In the genomic region with DNA sequence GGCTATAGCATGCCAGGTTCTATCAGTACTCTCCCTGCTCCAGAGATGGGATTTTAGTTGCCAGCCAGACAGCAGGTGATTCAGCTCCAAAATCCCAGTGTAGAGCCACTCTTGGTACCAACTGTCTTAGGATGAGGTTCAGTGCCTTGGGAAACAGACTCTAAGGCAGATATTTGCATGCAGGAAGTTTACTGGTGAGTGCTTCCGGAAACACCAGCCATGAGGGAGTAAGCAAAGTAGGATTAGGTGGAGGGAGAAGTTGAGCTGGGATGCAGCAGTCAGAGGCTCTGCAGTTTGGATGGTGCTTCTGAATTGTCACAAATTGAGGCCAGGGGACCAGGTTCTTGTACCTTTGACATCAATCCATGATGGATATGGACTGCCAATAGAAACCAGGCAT, we compare ENCODE assay signal across 30 cellular contexts.
"Had no signal": no experiment of that assay in that cellular context is flagged by ENCODE, and none has a peak within 500 bp of the region (broad histone marks: within the 10 kb centered on the region; RNA-seq: fewer than 3 reads in every experiment).

No MANE protein-coding gene starts in this region.

- DNase-seq: activated CD4-positive, alpha-beta T cell treated with anti-CD3 and anti-CD28 coated beads, Interleukin-2, amount 50 U/mL, for 1 hour; activated CD8-positive, alpha-beta memory T cell treated with anti-CD3 and anti-CD28 coated beads, Interleukin-2, amount 10 ng/mL, durations not matched to agents 7 days and 5 days; activated CD8-positive, alpha-beta T cell treated with anti-CD3 and anti-CD28 coated beads, Interleukin-2, amount 10 ng/mL, durations not matched to agents 7 days and 5 days; activated effector memory CD4-positive, alpha-beta T cell treated with Interleukin-2 at 50 U/mL for 16 hours; activated naive CD4-positive, alpha-beta T cell treated with Interleukin-2 at 50 U/mL for 16 hours; activated naive CD8-positive, alpha-beta T cell treated with anti-CD3 and anti-CD28 coated beads for 36 hours; aorta; body of pancreas; cerebellar nuclear complex; colonic mucosa; dorsolateral prefrontal cortex; effector memory CD8-positive, alpha-beta T cell; left cardiac atrium; midbrain; naive thymus-derived CD4-positive, alpha-beta T cell; ovary; sigmoid colon; small intestine; stimulated activated CD4-positive, alpha-beta T cell treated with anti-CD3 and anti-CD28 coated beads, Interleukin-4, amount 100 ng/mL, for 24 hours; stomach; T-helper 2 cell; tibial artery; upper lobe of right lung had no signal

- H3K36me3 Mint-ChIP-seq: activated naive CD8-positive, alpha-beta T cell treated with anti-CD3 and anti-CD28 coated beads for 36 hours; stimulated activated effector memory CD8-positive, alpha-beta T cell treated with anti-CD3 and anti-CD28 coated beads, Interleukin-12 subunit alpha, Interleukin-12 subunit beta, amount 100 ng/mL, for 72 hours had no signal

- H3K4me1 ChIP-seq: adrenal gland, colonic mucosa had no signal

- H2AFZ ChIP-seq: hepatocyte had no signal

- H3K27me3 Mint-ChIP-seq: activated CD8-positive, alpha-beta memory T cell treated with anti-CD3 and anti-CD28 coated beads, Interleukin-2, amount 10 ng/mL, durations not matched to agents 7 days and 5 days; activated naive CD8-positive, alpha-beta T cell treated with anti-CD3 and anti-CD28 coated beads for 36 hours; naive thymus-derived CD4-positive, alpha-beta T cell; progenitor cell of endocrine pancreas had no signal

- H3K9me3 ChIP-seq: adrenal gland, body of pancreas, colonic mucosa, gastroesophageal sphincter, ovary, sigmoid colon, stomach, suprapubic skin, tibial artery, upper lobe of right lung had no signal

- H3K27me3 ChIP-seq: adrenal gland, body of pancreas, colonic mucosa, dorsolateral prefrontal cortex, gastroesophageal sphincter, hepatocyte, ovary, sigmoid colon, stomach, suprapubic skin, tibial artery, upper lobe of right lung had no signal

- H3K27ac ChIP-seq: adrenal gland, body of pancreas, colonic mucosa, dorsolateral prefrontal cortex, gastroesophageal sphincter, hepatocyte, ovary, sigmoid colon, stomach, suprapubic skin, tibial artery, upper lobe of right lung had no signal

- H3K9me3 Mint-ChIP-seq: activated naive CD8-positive, alpha-beta T cell treated with anti-CD3 and anti-CD28 coated beads for 36 hours; effector memory CD8-positive, alpha-beta T cell; stimulated activated effector memory CD8-positive, alpha-beta T cell treated with anti-CD3 and anti-CD28 coated beads, Interleukin-12 subunit alpha, Interleukin-12 subunit beta, amount 100 ng/mL, for 72 hours had no signal

- H3K4me3 Mint-ChIP-seq: activated CD8-positive, alpha-beta memory T cell treated with anti-CD3 and anti-CD28 coated beads, Interleukin-2, amount 10 ng/mL, durations not matched to agents 7 days and 5 days; activated CD8-positive, alpha-beta T cell treated with anti-CD3 and anti-CD28 coated beads, Interleukin-2, amount 10 ng/mL, durations not matched to agents 7 days and 5 days; activated naive CD8-positive, alpha-beta T cell treated with anti-CD3 and anti-CD28 coated beads for 36 hours; effector memory CD8-positive, alpha-beta T cell; naive thymus-derived CD4-positive, alpha-beta T cell; stimulated activated effector memory CD8-positive, alpha-beta T cell treated with anti-CD3 and anti-CD28 coated beads, Interleukin-12 subunit alpha, Interleukin-12 subunit beta, amount 100 ng/mL, for 72 hours had no signal

- H3K4me2 ChIP-seq: hepatocyte had no signal

- H3K36me3 ChIP-seq: adrenal gland, colonic mucosa, gastroesophageal sphincter, ovary, sigmoid colon, stomach, suprapubic skin, tibial artery, upper lobe of right lung had no signal

- ATAC-seq: activated CD8-positive, alpha-beta memory T cell treated with anti-CD3 and anti-CD28 coated beads, Interleukin-2, amount 10 ng/mL, durations not matched to agents 7 days and 5 days; activated CD8-positive, alpha-beta T cell treated with anti-CD3 and anti-CD28 coated beads, Interleukin-2, amount 10 ng/mL, durations not matched to agents 7 days and 5 days; body of pancreas; effector memory CD8-positive, alpha-beta T cell; gastroesophageal sphincter; left cardiac atrium; naive thymus-derived CD4-positive, alpha-beta T cell; stimulated activated effector memory CD8-positive, alpha-beta T cell treated with anti-CD3 and anti-CD28 coated beads, Interleukin-12 subunit alpha, Interleukin-12 subunit beta, amount 100 ng/mL, for 72 hours; upper lobe of right lung had no signal

- FAIRE-seq: keratinocyte, small intestine had no signal

- H3K27ac Mint-ChIP-seq: activated CD8-positive, alpha-beta memory T cell treated with anti-CD3 and anti-CD28 coated beads, Interleukin-2, amount 10 ng/mL, durations not matched to agents 7 days and 5 days; activated CD8-positive, alpha-beta T cell treated with anti-CD3 and anti-CD28 coated beads, Interleukin-2, amount 10 ng/mL, durations not matched to agents 7 days and 5 days; activated naive CD8-positive, alpha-beta T cell treated with anti-CD3 and anti-CD28 coated beads for 36 hours; effector memory CD8-positive, alpha-beta T cell; naive thymus-derived CD4-positive, alpha-beta T cell; progenitor cell of endocrine pancreas; stimulated activated effector memory CD8-positive, alpha-beta T cell treated with anti-CD3 and anti-CD28 coated beads, Interleukin-12 subunit alpha, Interleukin-12 subunit beta, amount 100 ng/mL, for 72 hours had no signal

- H3K79me2 ChIP-seq: hepatocyte had no signal

- H3K4me3 ChIP-seq: adrenal gland, body of pancreas, colonic mucosa, dorsolateral prefrontal cortex, gastroesophageal sphincter, hepatocyte, ovary, sigmoid colon, stomach, suprapubic skin, tibial artery, upper lobe of right lung had no signal
